26 cellular contexts compared by ENCODE assay signal in the genomic region with DNA sequence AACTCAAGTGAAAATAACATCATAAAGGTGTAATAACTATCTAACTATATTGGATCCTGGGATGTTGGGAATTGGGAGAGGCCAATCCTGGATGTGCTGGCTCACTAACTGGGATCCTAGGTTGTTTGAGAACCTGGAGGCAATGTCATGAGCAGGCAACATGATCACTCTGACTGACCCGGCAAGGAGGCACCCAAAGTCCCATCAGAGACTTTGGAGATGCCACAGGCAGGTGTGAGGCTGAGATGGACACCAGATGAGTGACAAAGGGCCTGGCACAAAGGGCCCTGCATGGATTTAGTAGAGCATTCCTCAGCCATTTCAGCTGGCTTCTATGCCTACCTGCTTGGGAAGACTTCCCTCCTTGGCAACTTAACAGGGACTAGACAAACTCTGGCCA.
"Had no signal": no experiment of that assay in that cellular context is flagged by ENCODE, and none has a peak within 500 bp of the region (broad histone marks: within the 10 kb centered on the region; RNA-seq: fewer than 3 reads in every experiment).

No MANE protein-coding gene starts in this region.

- H3K27me3 ChIP-seq: stomach, suprapubic skin, testis, thyroid gland, tibial artery, tibial nerve, transverse colon, upper lobe of left lung, upper lobe of right lung, uterus, vagina had no signal

- H3K27ac ChIP-seq: stomach, suprapubic skin, testis, thoracic aorta, thyroid gland, tibial artery, tibial nerve, transverse colon, upper lobe of left lung, upper lobe of right lung, uterus, vagina had no signal

- H3K9me3 ChIP-seq: stomach, suprapubic skin, testis, thoracic aorta, thyroid gland, tibial artery, tibial nerve, transverse colon, upper lobe of left lung, upper lobe of right lung, uterus, vagina had no signal

- DNase-seq: stimulated activated CD4-positive, alpha-beta T cell treated with anti-CD3 and anti-CD28 coated beads, Interleukin-2, amount 100 ng/mL, for 48 hours; stimulated activated CD4-positive, alpha-beta T cell treated with anti-CD3 and anti-CD28 coated beads, Interleukin-4, amount 100 ng/mL, for 1 hour; stimulated activated CD4-positive, alpha-beta T cell treated with anti-CD3 and anti-CD28 coated beads, Interleukin-4, amount 100 ng/mL, for 24 hours; stimulated activated CD4-positive, alpha-beta T cell treated with anti-CD3 and anti-CD28 coated beads, Interleukin-4, amount 100 ng/mL, for 4 hours; stimulated activated CD8-positive, alpha-beta memory T cell treated with anti-CD3 and anti-CD28 coated beads, Interleukin-4, amount 100 ng/mL, for 48 hours; stimulated activated naive B cell treated with anti-CD40 and anti-IgM and Interleukin-4, amounts not matched to agents 10 μg/mL and 1 μg/mL and 100 μg/mL, for 72 hours; stimulated activated naive CD4-positive, alpha-beta T cell; stimulated activated naive CD4-positive, alpha-beta T cell treated with Interleukin-2 at 50 U/mL for 16 hours; stimulated activated naive CD8-positive, alpha-beta T cell treated with anti-CD3 and anti-CD28 coated beads, Interleukin-15, amount 100 ng/mL, for 72 hours; stimulated activated naive CD8-positive, alpha-beta T cell treated with anti-CD3 and anti-CD28 coated beads, Interleukin-15, Interleukin-2, amounts not matched to agents 100 U/mL and 50 U/mL, for 24 hours; stomach; substantia nigra; testis; thyroid gland; tibial artery; transverse colon; trophoblast cell; upper lobe of left lung; upper lobe of right lung; uterus had no signal

- FAIRE-seq: urothelium cell line had no signal

- H3K4me3 ChIP-seq: stomach, suprapubic skin, testis, thoracic aorta, thyroid gland, tibial artery, tibial nerve, transverse colon, upper lobe of left lung, upper lobe of right lung, uterus, vagina had no signal

- H3K4me1 ChIP-seq: testis, thyroid gland, tibial artery, tibial nerve, uterus, vagina had no signal

- H3K36me3 ChIP-seq: stomach, suprapubic skin, thoracic aorta, thyroid gland, tibial artery, tibial nerve, transverse colon, upper lobe of left lung, upper lobe of right lung, uterus, vagina had no signal

- ATAC-seq: stimulated activated memory B cell treated with anti-CD40 and anti-IgM and Interleukin-4, amounts not matched to agents 10 μg/mL and 1 μg/mL and 100 μg/mL, for 72 hours; stimulated activated naive B cell treated with anti-CD40 and anti-IgM and Interleukin-4, amounts not matched to agents 10 μg/mL and 1 μg/mL and 100 μg/mL, for 72 hours; stimulated activated naive CD8-positive, alpha-beta T cell treated with anti-CD3 and anti-CD28 coated beads, Interleukin-15, amount 100 ng/mL, for 72 hours; stimulated activated naive CD8-positive, alpha-beta T cell treated with anti-CD3 and anti-CD28 coated beads, Interleukin-15, Interleukin-2, amounts not matched to agents 100 U/mL and 50 U/mL, for 24 hours; upper lobe of right lung had no signal
